26 cellular contexts compared by ENCODE assay signal in genomic region chr7:87919875-87920274, GRCh38. TPM values are rescaled to one million over a fixed set of nuclear protein-coding genes. Genes with fewer than 3 reads are reported as not detected.
A peak's percentile ranks its signal among the peaks of the same experiment; 100 is the strongest.
DNase-seq lines count a peak whose midpoint lies in the region; ATAC-seq, FAIRE-seq and TF ChIP-seq lines count a peak whose summit lies in the region.
"Had no signal": no experiment of that assay in that cellular context is flagged by ENCODE, and none has a peak within 500 bp of the region (broad histone marks: within the 10 kb centered on the region; RNA-seq: fewer than 3 reads in every experiment).

No MANE protein-coding gene starts in this region.

- no peak overlapping the region for H3K4me3 Mint-ChIP-seq in activated T-helper 1 cell treated with anti-CD3 and anti-CD28 coated beads, Interleukin-12 subunit alpha, Interleukin-12 subunit beta, Interleukin-2, Interleukin-4 antibody, amounts not matched to agents 30 ng/mL and 10 ng/mL and 1 ng/mL, durations not matched to agents 14 hours and 24 hours and 36 hours
- H3K4me3 Mint-ChIP-seq: B cell; CD4-positive, alpha-beta T cell; CD8-positive, alpha-beta T cell had no signal

- no peak overlapping the region for H3K9ac ChIP-seq in keratinocyte (ENCODE audit: control insufficient read depth, extremely low read depth, insufficient read depth, low read length)
- H3K9ac ChIP-seq: BLaER1 treated with 17β-estradiol and CSF1 and Interleukin-3, amounts not matched to agents 10 nM and 100 nM had no signal

- H3K27me3 Mint-ChIP-seq in activated T-helper 1 cell treated with anti-CD3 and anti-CD28 coated beads, Interleukin-12 subunit alpha, Interleukin-12 subunit beta, Interleukin-2, Interleukin-4 antibody, amounts not matched to agents 30 ng/mL and 10 ng/mL and 1 ng/mL, durations not matched to agents 14 hours and 24 hours and 36 hours (ENCODE audit: insufficient read depth): peaks cover 28% of the 10 kb centered on the region

- H3K9me3 ChIP-seq in keratinocyte (ENCODE audit: control insufficient read depth, low read depth, low read length) (no peaks in the 10 kb centered on the region), mucosa of descending colon (no peaks in the 10 kb centered on the region)
- H3K9me3 ChIP-seq: A549; BLaER1 treated with 17β-estradiol and CSF1 and Interleukin-3, amounts not matched to agents 10 nM and 100 nM; Caco-2 had no signal

- no peaks in the 10 kb centered on the region for H3K4me1 Mint-ChIP-seq in activated T-helper 1 cell treated with anti-CD3 and anti-CD28 coated beads, Interleukin-12 subunit alpha, Interleukin-12 subunit beta, Interleukin-2, Interleukin-4 antibody, amounts not matched to agents 30 ng/mL and 10 ng/mL and 1 ng/mL, durations not matched to agents 14 hours and 24 hours and 36 hours (ENCODE audit: low read depth)
- H3K4me1 Mint-ChIP-seq: B cell had no signal

- peak overlapping the region; percentile 40 for H3K27ac Mint-ChIP-seq in activated T-helper 1 cell treated with anti-CD3 and anti-CD28 coated beads, Interleukin-12 subunit alpha, Interleukin-12 subunit beta, Interleukin-2, Interleukin-4 antibody, amounts not matched to agents 30 ng/mL and 10 ng/mL and 1 ng/mL, durations not matched to agents 14 hours and 24 hours and 36 hours
- H3K27ac Mint-ChIP-seq: B cell; CD4-positive, alpha-beta T cell; CD8-positive, alpha-beta T cell had no signal

- no peak overlapping the region for H3K4me2 ChIP-seq in keratinocyte (ENCODE audit: control insufficient read depth, extremely low read depth, insufficient read depth, low read depth, low read length)
- H3K4me2 ChIP-seq: A549; BLaER1 treated with 17β-estradiol and CSF1 and Interleukin-3, amounts not matched to agents 10 nM and 100 nM had no signal

- H3K4me3 ChIP-seq in keratinocyte (ENCODE audit: control insufficient read depth in 2 of 3, extremely low read depth in 1 of 3, insufficient read depth in 2 of 3, low read depth in 1 of 3, low read length in 3 of 3) (no peak overlapping the region), mucosa of descending colon (no peak overlapping the region)
- H3K4me3 ChIP-seq: A549; BLaER1 treated with 17β-estradiol and CSF1 and Interleukin-3, amounts not matched to agents 10 nM and 100 nM had no signal

- H3K79me2 ChIP-seq in keratinocyte (ENCODE audit: control insufficient read depth, insufficient read depth, low read length): no peaks in the 10 kb centered on the region

- H4K20me1 ChIP-seq in keratinocyte (ENCODE audit: control insufficient read depth, extremely low read depth, insufficient read depth, low read length): no peaks in the 10 kb centered on the region
- H4K20me1 ChIP-seq: BLaER1 treated with 17β-estradiol and CSF1 and Interleukin-3, amounts not matched to agents 10 nM and 100 nM had no signal

- no peaks in the 10 kb centered on the region for H3K27me3 ChIP-seq in keratinocyte (ENCODE audit: control insufficient read depth, extremely low read depth, insufficient read depth, low read length)
- H3K27me3 ChIP-seq: BLaER1 treated with 17β-estradiol and CSF1 and Interleukin-3, amounts not matched to agents 10 nM and 100 nM had no signal

- intact Hi-C loops in activated T-helper 1 cell treated with anti-CD3 and anti-CD28 coated beads, Interleukin-12 subunit alpha, Interleukin-12 subunit beta, Interleukin-2, Interleukin-4 antibody, amounts not matched to agents 30 ng/mL and 10 ng/mL and 1 ng/mL, durations not matched to agents 14 hours and 24 hours and 36 hours (cut with micrococcal nuclease): no loop called here
- intact Hi-C loops in mucosa of descending colon (cut with DNase I, micrococcal nuclease): no loop called here

- no peak for FAIRE-seq in keratinocyte (lab: Jason Lieb, UNC)
- FAIRE-seq: A549, D721Med, G401.6, GM12891, GM19239 had no signal

- ATAC-seq in mucosa of descending colon (no peak), omental fat pad (ENCODE audit: low FRiP score) (no peak)
- ATAC-seq: A549; CD8-positive, alpha-beta T cell had no signal

- DNase-seq in NCI-H82 (lab: John Stamatoyannopoulos, UW) (peak; percentile 23), NCI-H82 treated with DMSO at 0.1 percent for 48 hours (lab: John Stamatoyannopoulos, UW; ENCODE audit: unreplicated experiment) (no peak), cerebellum (ENCODE audit: low spot score) (peak; percentile 49), keratinocyte (ENCODE audit: low read depth, low spot score) (no peak), mucosa of descending colon (no peak), RPMI8226 (no peak), omental fat pad (ENCODE audit: low spot score) (no peak)
- no peak for DNase-seq in activated T-helper 1 cell treated with anti-CD3 and anti-CD28 coated beads, Interleukin-12 subunit alpha, Interleukin-12 subunit beta, Interleukin-2, Interleukin-4 antibody, amounts not matched to agents 30 ng/mL and 10 ng/mL and 1 ng/mL, durations not matched to agents 14 hours and 24 hours and 36 hours (ENCODE audit: low spot score)
- DNase-seq: AML-193; Caco-2; Calu3; CD4-positive, alpha-beta T cell; CD8-positive, alpha-beta T cell; DMS79; DND-41; EL; GF-D8 had no signal

- H3K9me1 ChIP-seq in keratinocyte (ENCODE audit: control insufficient read depth, extremely low read depth, insufficient read depth, low read length): no peaks in the 10 kb centered on the region

- H3K9me3 Mint-ChIP-seq in activated T-helper 1 cell treated with anti-CD3 and anti-CD28 coated beads, Interleukin-12 subunit alpha, Interleukin-12 subunit beta, Interleukin-2, Interleukin-4 antibody, amounts not matched to agents 30 ng/mL and 10 ng/mL and 1 ng/mL, durations not matched to agents 14 hours and 24 hours and 36 hours: no peaks in the 10 kb centered on the region
- H3K9me3 Mint-ChIP-seq: CD4-positive, alpha-beta T cell; CD8-positive, alpha-beta T cell had no signal

- no peaks in the 10 kb centered on the region for H3K36me3 Mint-ChIP-seq in activated T-helper 1 cell treated with anti-CD3 and anti-CD28 coated beads, Interleukin-12 subunit alpha, Interleukin-12 subunit beta, Interleukin-2, Interleukin-4 antibody, amounts not matched to agents 30 ng/mL and 10 ng/mL and 1 ng/mL, durations not matched to agents 14 hours and 24 hours and 36 hours (ENCODE audit: low read depth)
- H3K36me3 Mint-ChIP-seq: CD8-positive, alpha-beta T cell had no signal

- no peaks in the 10 kb centered on the region for H3K36me3 ChIP-seq in keratinocyte (ENCODE audit: control insufficient read depth in 2 of 2, extremely low read depth in 1 of 2, insufficient read depth in 2 of 2, low read length in 2 of 2)
- no peaks in the 10 kb centered on the region for H3K36me3 ChIP-seq in mucosa of descending colon (ENCODE audit: low read depth)
- H3K36me3 ChIP-seq: BLaER1 treated with 17β-estradiol and CSF1 and Interleukin-3, amounts not matched to agents 10 nM and 100 nM had no signal

- no peak for TF ChIP-seq CTCF in keratinocyte (optimal IDR thresholded peaks at IDR 0.05 in 1 of 3, IDR thresholded peaks at IDR 0.05 in 1 of 3, conservative IDR thresholded peaks at IDR 0.05 in 1 of 3; ENCODE audit: extremely low read depth in 1 of 3, insufficient read depth in 2 of 3, low read length in 3 of 3)
- TF ChIP-seq CTCF in mucosa of descending colon (IDR thresholded peaks at IDR 0.05): no peak
- no peak for TF ChIP-seq CTCF in omental fat pad (IDR thresholded peaks at IDR 0.05)

- H2AFZ ChIP-seq in keratinocyte (ENCODE audit: control insufficient read depth, low read length): peak overlapping the region; percentile 9

- H3K27ac ChIP-seq in keratinocyte (ENCODE audit: control insufficient read depth, insufficient read depth, low read length): no peak overlapping the region
- H3K27ac ChIP-seq: 22Rv1; A549; BLaER1 treated with 17β-estradiol and CSF1 and Interleukin-3, amounts not matched to agents 10 nM and 100 nM; C4-2B had no signal

- H3K4me1 ChIP-seq in keratinocyte (ENCODE audit: control insufficient read depth, extremely low read depth, insufficient read depth, low read length) (peaks cover 5% of the 10 kb centered on the region), mucosa of descending colon (ENCODE audit: low read depth) (no peaks in the 10 kb centered on the region)
- H3K4me1 ChIP-seq: A549; BLaER1 treated with 17β-estradiol and CSF1 and Interleukin-3, amounts not matched to agents 10 nM and 100 nM; Caco-2 had no signal

- dilution Hi-C loops in keratinocyte (cut with MboI; ENCODE audit: extremely low pct_ligation_motif_present, low sequenced_read_pairs): no loop called here

RNA-seq across cellular contexts. Expression of gene ADAM22, which starts 14.2 kb away (rescaled TPM):
- 1.4 and 1.5 TPM in 2 replicates for total RNA-seq in activated T-helper 1 cell treated with anti-CD3 and anti-CD28 coated beads, Interleukin-12 subunit alpha, Interleukin-12 subunit beta, Interleukin-2, Interleukin-4 antibody, amounts not matched to agents 30 ng/mL and 10 ng/mL and 1 ng/mL, durations not matched to agents 14 hours and 24 hours and 36 hours
- total RNA-seq in cerebellum (111 TPM), mucosa of descending colon (1 to 10 TPM; 1.8 to 4.6 (median 3.7) TPM), omental fat pad (1 to 10 TPM in 3 of 4 donors, under 1 TPM in 1; 0.82 to 7.3 (median 3.4) TPM)
- 0.03 to 0.11 TPM (median 0.07 TPM) in 3 replicates for polyA plus RNA-seq in keratinocyte
- not detected for polyA plus RNA-seq in keratinocyte (2011; ENCODE audit: low read depth)
- polyA plus RNA-seq in keratinocyte (2011; cell fraction: cytosol; rRNA removed): not detected in 2 replicates
- not detected in 2 replicates for polyA plus RNA-seq in keratinocyte (2011; cell fraction: nucleus; rRNA removed)
- polyA plus RNA-seq in keratinocyte (2012; ENCODE audit: low replicate concordance): 0.02 and 0.06 TPM in 2 replicates
- 0.13 TPM in 1 of 3 replicates, not detected in the others for polyA minus RNA-seq in keratinocyte
- polyA minus RNA-seq in keratinocyte (2011; cell fraction: cytosol; rRNA and poly(A)+ RNA removed): not detected
- not detected in 2 replicates for polyA minus RNA-seq in keratinocyte (2011; cell fraction: nucleus; rRNA and poly(A)+ RNA removed)

RNA-seq across cellular contexts. Expression of gene DBF4, which starts 43.6 kb away (rescaled TPM):
- total RNA-seq in activated T-helper 1 cell treated with anti-CD3 and anti-CD28 coated beads, Interleukin-12 subunit alpha, Interleukin-12 subunit beta, Interleukin-2, Interleukin-4 antibody, amounts not matched to agents 30 ng/mL and 10 ng/mL and 1 ng/mL, durations not matched to agents 14 hours and 24 hours and 36 hours: 68.6 and 76.6 TPM in 2 replicates
- total RNA-seq in cerebellum (16.2 TPM), mucosa of descending colon (10 to 100 TPM in 2 of 3 donors, 1 to 10 TPM in 1; 9.4 to 18.2 (median 13.4) TPM), omental fat pad (10 to 100 TPM in 3 of 4 donors, 1 to 10 TPM in 1; 7.7 to 21.4 (median 16.1) TPM)
- 2.6 to 12.5 TPM (median 7.9 TPM) in 3 replicates for polyA plus RNA-seq in keratinocyte
- 9.0 TPM for polyA plus RNA-seq in keratinocyte (2011; ENCODE audit: low read depth)
- 5.6 and 8.9 TPM in 2 replicates for polyA plus RNA-seq in keratinocyte (2011; cell fraction: cytosol; rRNA removed)
- 4.1 and 6.3 TPM in 2 replicates for polyA plus RNA-seq in keratinocyte (2011; cell fraction: nucleus; rRNA removed)
- polyA plus RNA-seq in keratinocyte (2012; ENCODE audit: low replicate concordance): 6.3 and 13.8 TPM in 2 replicates
- polyA minus RNA-seq in keratinocyte: 1.5 to 6.0 TPM (median 1.5 TPM) in 3 replicates
- 7.5 TPM for polyA minus RNA-seq in keratinocyte (2011; cell fraction: cytosol; rRNA and poly(A)+ RNA removed)
- polyA minus RNA-seq in keratinocyte (2011; cell fraction: nucleus; rRNA and poly(A)+ RNA removed): 4.4 and 6.9 TPM in 2 replicates

RNA-seq across cellular contexts. Expression of gene SLC25A40, which starts 43.7 kb away (rescaled TPM):
- 41.9 and 51.4 TPM in 2 replicates for total RNA-seq in activated T-helper 1 cell treated with anti-CD3 and anti-CD28 coated beads, Interleukin-12 subunit alpha, Interleukin-12 subunit beta, Interleukin-2, Interleukin-4 antibody, amounts not matched to agents 30 ng/mL and 10 ng/mL and 1 ng/mL, durations not matched to agents 14 hours and 24 hours and 36 hours
- total RNA-seq in cerebellum (30.3 TPM), mucosa of descending colon (10 to 100 TPM; 21.6 to 31.1 (median 29.0) TPM), omental fat pad (10 to 100 TPM in 2 of 4 donors, 1 to 10 TPM in 2; 5.9 to 22.1 (median 8.2) TPM)
- 3.2 to 8.3 TPM (median 4.6 TPM) in 3 replicates for polyA plus RNA-seq in keratinocyte
- 2.1 TPM for polyA plus RNA-seq in keratinocyte (2011; ENCODE audit: low read depth)
- 2.0 and 4.0 TPM in 2 replicates for polyA plus RNA-seq in keratinocyte (2011; cell fraction: cytosol; rRNA removed)
- polyA plus RNA-seq in keratinocyte (2011; cell fraction: nucleus; rRNA removed): 3.2 and 4.3 TPM in 2 replicates
- 4.7 and 5.8 TPM in 2 replicates for polyA plus RNA-seq in keratinocyte (2012; ENCODE audit: low replicate concordance)
- polyA minus RNA-seq in keratinocyte: 0.79 to 5.0 TPM (median 1.5 TPM) in 3 replicates
- 6.1 TPM for polyA minus RNA-seq in keratinocyte (2011; cell fraction: cytosol; rRNA and poly(A)+ RNA removed)
- polyA minus RNA-seq in keratinocyte (2011; cell fraction: nucleus; rRNA and poly(A)+ RNA removed): 3.2 and 4.2 TPM in 2 replicates

Comparison
In these comparisons a context has a peak if more than half of its experiments do, and no peak if none do; other contexts are left out.
1. DNase-seq: peak in NCI-H82 (single experiment) and cerebellum (single experiment); none in NCI-H82 treated with DMSO at 0.1 percent for 48 hours (single experiment), activated T-helper 1 cell treated with anti-CD3 and anti-CD28 coated beads, Interleukin-12 subunit alpha, Interleukin-12 subunit beta, Interleukin-2, Interleukin-4 antibody, amounts not matched to agents 30 ng/mL and 10 ng/mL and 1 ng/mL, durations not matched to agents 14 hours and 24 hours and 36 hours (single experiment), keratinocyte (single experiment), mucosa of descending colon (0 of 3), RPMI8226 (single experiment) and omental fat pad (single experiment).
2. RNA of gene ADAM22, which starts 14.2 kb away (total RNA-seq): 111 TPM in cerebellum (single experiment); 0.82 to 7.3 TPM in omental fat pad, 1.8 to 4.6 TPM in mucosa of descending colon and 1.4 to 1.5 TPM in activated T-helper 1 cell treated with anti-CD3 and anti-CD28 coated beads, Interleukin-12 subunit alpha, Interleukin-12 subunit beta, Interleukin-2, Interleukin-4 antibody, amounts not matched to agents 30 ng/mL and 10 ng/mL and 1 ng/mL, durations not matched to agents 14 hours and 24 hours and 36 hours; every median in the first group is over 10 times any median in the second.